8 cellular contexts compared by ENCODE assay signal in the genomic region with DNA sequence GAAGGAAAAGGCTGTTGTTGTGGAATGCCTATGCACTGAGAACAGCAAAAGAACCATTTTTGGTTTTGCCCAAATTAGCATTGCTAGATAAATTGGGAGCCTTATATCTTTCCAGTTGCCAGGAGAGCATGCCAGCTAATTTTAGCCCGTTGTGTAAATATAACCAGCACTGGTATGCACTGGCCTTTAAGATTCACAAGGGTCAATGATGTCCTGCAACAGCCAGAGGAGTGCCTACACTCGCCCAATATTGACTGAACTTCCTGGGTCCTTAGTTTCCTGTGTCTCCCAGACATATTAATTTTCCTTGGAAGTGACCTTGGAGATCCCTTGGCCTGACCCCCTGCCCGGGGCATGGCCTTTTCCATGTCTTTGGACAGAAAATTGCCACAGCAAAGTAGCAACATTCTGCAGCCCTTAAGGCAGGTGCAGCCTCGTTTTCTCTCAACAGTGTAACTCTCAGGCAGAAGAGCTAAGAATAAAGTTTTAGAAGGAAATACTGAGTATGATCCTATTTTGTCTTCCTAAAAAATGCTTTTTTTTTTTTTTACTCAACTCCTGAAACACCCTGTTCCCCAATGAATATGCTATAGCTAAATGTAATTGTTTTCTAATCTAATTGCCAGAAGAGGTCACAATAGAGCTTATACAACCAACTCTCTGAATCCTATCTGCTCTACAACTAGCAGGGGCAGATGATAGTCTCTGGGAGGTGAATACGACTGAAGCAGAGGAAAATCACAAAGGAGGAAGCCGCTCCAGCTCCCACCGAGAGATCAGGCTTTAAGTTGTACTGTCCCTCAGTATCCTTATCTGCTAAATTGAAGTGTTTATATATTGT.
A peak's percentile ranks its signal among the peaks of the same experiment; 100 is the strongest.
DNase-seq lines count a peak whose midpoint lies in the region; ATAC-seq, FAIRE-seq and TF ChIP-seq lines count a peak whose summit lies in the region.

No MANE protein-coding gene starts in this region.

- POLR2A ChIA-PET in A549 (lab: Yijun Ruan, JAX), result no interaction called here
- POLR2A ChIA-PET in T-cell (lab: Charles Lee), result interaction anchor here in 1 of 2 donors (0.6 kb wide), 1 partner anchor 163 kb away, joined by 4 read pairs; no protein-coding TSS in a partner anchor

- no peak overlapping the region for H3K4me3 ChIP-seq in A549
- H3K4me3 ChIP-seq in GM23338, result no peak overlapping the region
- peak overlapping the region; percentile 29 for H3K4me3 ChIP-seq in left ventricle myocardium inferior

- peaks cover under 1% of the 10 kb centered on the region; the same call in 1 of the 3 replicates for H3K36me3 Mint-ChIP-seq in GM23338 (ENCODE audit: low read depth)
- no peaks in the 10 kb centered on the region for H3K36me3 Mint-ChIP-seq in T-cell

- H3K27ac ChIP-seq in A549, result no peak overlapping the region
- no peak overlapping the region for H3K27ac ChIP-seq in GM23338 (ENCODE audit: low read depth)
- peak overlapping the region; percentile 86 for H3K27ac ChIP-seq in left ventricle myocardium inferior (replicated peaks)

- DNase-seq in A549 (ENCODE audit: low read depth in 1 of 2, low spot score in 1 of 2) (peak; percentile 19 to 23), GM23338 (ENCODE audit: low spot score) (peak; percentile 23), T-cell (peak in 1 of 34 experiments; percentile 2), left ventricle myocardium inferior (no peak), sciatic nerve (ENCODE audit: low spot score) (no peak), OCI-M2 (lab: John Stamatoyannopoulos, UW; ENCODE audit: unreplicated experiment) (no peak), NCI-H526 treated with DMSO at 0.1 percent for 48 hours (lab: John Stamatoyannopoulos, UW) (no peak)

- WGBS in A549 (ENCODE audit: missing lambda C conversion rate), result 24% methylated on average over 7 of the region's 7 CpGs

- no peaks in the 10 kb centered on the region for H3K9me2 ChIP-seq in GM23338 (ENCODE audit: insufficient read depth)

- H3K27me3 Mint-ChIP-seq in GM23338 (ENCODE audit: insufficient read depth, low read depth, poor library complexity), result no peaks in the 10 kb centered on the region
- no peaks in the 10 kb centered on the region for H3K27me3 Mint-ChIP-seq in T-cell

- TF ChIP-seq RAD21 in A549 (conservative IDR thresholded peaks at IDR 0.05 in 1 of 2, IDR thresholded peaks at IDR 0.05 in 1 of 2), result peak; percentile 39 to 47; a peak in 4 of 5 replicates

- CTCF ChIA-PET in A549 (lab: Yijun Ruan, JAX) (interaction anchor here (0.6 to 2.7 kb wide), 18 partner anchors 10 to 206 kb away, joined by 3 to 28 read pairs (median 3); no protein-coding TSS in a partner anchor), T-cell (lab: Charles Lee) (interaction anchor here (0.6 to 4.5 kb wide), 24 partner anchors 12 to 1236 kb away, joined by 3 to 81 read pairs (median 4); a partner anchor contains a TSS)

- TF ChIP-seq POLR2A in A549 (IDR thresholded peaks at IDR 0.05; ENCODE audit: low read length), result no peak

- H3K27me3 ChIP-seq in GM23338 (ENCODE audit: insufficient read depth), result no peaks in the 10 kb centered on the region
- H3K27me3 ChIP-seq in left ventricle myocardium inferior (ENCODE audit: low read depth), result no peaks in the 10 kb centered on the region

- H3K4me1 ChIP-seq in A549, result no peaks in the 10 kb centered on the region
- H3K4me1 ChIP-seq in GM23338 (ENCODE audit: insufficient read depth), result no peaks in the 10 kb centered on the region
- H3K4me1 ChIP-seq in left ventricle myocardium inferior, result peaks cover 21% of the 10 kb centered on the region

- intact Hi-C loops in left ventricle myocardium inferior (cut with micrococcal nuclease), result no loop called here
- intact Hi-C loops in sciatic nerve (cut with DNase I), result no loop called here

- H3K4me1 Mint-ChIP-seq in GM23338 (no peaks in the 10 kb centered on the region), T-cell (peaks cover 0 to 2% (median 0%) of the 10 kb centered on the region in 3 donors)

- H3K27ac Mint-ChIP-seq in GM23338 (no peak overlapping the region), T-cell (no peak overlapping the region)

- H3K9me3 Mint-ChIP-seq in GM23338, result peaks cover 16% of the 10 kb centered on the region
- peaks cover 0 to under 1% (median 0%) of the 10 kb centered on the region in 3 donors for H3K9me3 Mint-ChIP-seq in T-cell

- H3K9me3 ChIP-seq in A549, result no peaks in the 10 kb centered on the region
- H3K9me3 ChIP-seq in left ventricle myocardium inferior (replicated peaks), result peaks cover 5% of the 10 kb centered on the region

- H3F3A ChIP-seq in GM23338 (replicated peaks; ENCODE audit: low read depth), result no peaks in the 10 kb centered on the region

- H3K79me2 ChIP-seq in GM23338 (replicated peaks; ENCODE audit: insufficient read depth), result no peaks in the 10 kb centered on the region

- no peaks in the 10 kb centered on the region for H4K20me1 ChIP-seq in GM23338 (replicated peaks; ENCODE audit: insufficient read depth)

- no peak overlapping the region for H2AFZ ChIP-seq in GM23338

- no peak for FAIRE-seq in A549 (lab: Jason Lieb, UNC)

- no peaks in the 10 kb centered on the region for H3K36me3 ChIP-seq in GM23338 (ENCODE audit: insufficient read depth)
- no peaks in the 10 kb centered on the region for H3K36me3 ChIP-seq in left ventricle myocardium inferior

- H3K4me3 Mint-ChIP-seq in GM23338 (no peak overlapping the region), T-cell (no peak overlapping the region)

- TF ChIP-seq EP300 in A549 (IDR thresholded peaks at IDR 0.05), result no peak

- ATAC-seq in A549 (peak; percentile 54 to 81; a peak in 3 of 6 replicates), GM23338 (peak; percentile 64), T-cell (replicated peaks in 1 of 4) (peak; percentile 34 to 74 (median 63)), sciatic nerve (no peak), GM19455 (IDR thresholded peaks at IDR 0.05; ENCODE audit: unreplicated experiment) (no peak)

- H3K4me2 ChIP-seq in A549, result no peak overlapping the region
- H3K4me2 ChIP-seq in GM23338, result no peak overlapping the region

- peak; percentile 41 for TF ChIP-seq CTCF in A549 (IDR thresholded peaks at IDR 0.05)
- peak in 1 of 2 experiments; percentile 16; a peak in 1 of 4 replicates for TF ChIP-seq CTCF in GM23338 (conservative IDR thresholded peaks at IDR 0.05; ENCODE audit: low read depth in 2 of 2)
- peak; percentile 22 for TF ChIP-seq CTCF in left ventricle myocardium inferior (IDR thresholded peaks at IDR 0.05; ENCODE audit: borderline replicate concordance)

TF ChIP-seq in A549, 52 proteins besides CTCF, POLR2A, EP300 and RAD21:
- no peak for TF ChIP-seq MAZ (IDR thresholded peaks at IDR 0.05; ENCODE audit: borderline replicate concordance, low read depth, low read length)
- no peak for TF ChIP-seq JUNB (IDR thresholded peaks at IDR 0.05)
- TF ChIP-seq SMC3 (IDR thresholded peaks at IDR 0.05), result peak; percentile 55; the same call in 2 of the 3 replicates

TF ChIP-seq in GM23338, 12 proteins besides CTCF, POLR2A, EP300 and RAD21:
- TF ChIP-seq ZNF331 (CRISPR knock-in tag; IDR thresholded peaks at IDR 0.05; ENCODE audit: low read depth), result no peak
- no peak for TF ChIP-seq EZH2 (IDR thresholded peaks at IDR 0.05; ENCODE audit: low read depth, unreplicated experiment)
- TF ChIP-seq ZNF114 (CRISPR knock-in tag; IDR thresholded peaks at IDR 0.05), result no peak
- no peak for TF ChIP-seq JUNB (IDR thresholded peaks at IDR 0.05; ENCODE audit: unreplicated experiment)
- no peak for TF ChIP-seq NANOG (IDR thresholded peaks at IDR 0.05; ENCODE audit: borderline replicate concordance)
- TF ChIP-seq STAT1 (IDR thresholded peaks at IDR 0.05; ENCODE audit: unreplicated experiment), result no peak
- no peak for TF ChIP-seq POLR2AphosphoS5 (IDR thresholded peaks at IDR 0.05; ENCODE audit: low read depth)
- TF ChIP-seq, protein P1, sequence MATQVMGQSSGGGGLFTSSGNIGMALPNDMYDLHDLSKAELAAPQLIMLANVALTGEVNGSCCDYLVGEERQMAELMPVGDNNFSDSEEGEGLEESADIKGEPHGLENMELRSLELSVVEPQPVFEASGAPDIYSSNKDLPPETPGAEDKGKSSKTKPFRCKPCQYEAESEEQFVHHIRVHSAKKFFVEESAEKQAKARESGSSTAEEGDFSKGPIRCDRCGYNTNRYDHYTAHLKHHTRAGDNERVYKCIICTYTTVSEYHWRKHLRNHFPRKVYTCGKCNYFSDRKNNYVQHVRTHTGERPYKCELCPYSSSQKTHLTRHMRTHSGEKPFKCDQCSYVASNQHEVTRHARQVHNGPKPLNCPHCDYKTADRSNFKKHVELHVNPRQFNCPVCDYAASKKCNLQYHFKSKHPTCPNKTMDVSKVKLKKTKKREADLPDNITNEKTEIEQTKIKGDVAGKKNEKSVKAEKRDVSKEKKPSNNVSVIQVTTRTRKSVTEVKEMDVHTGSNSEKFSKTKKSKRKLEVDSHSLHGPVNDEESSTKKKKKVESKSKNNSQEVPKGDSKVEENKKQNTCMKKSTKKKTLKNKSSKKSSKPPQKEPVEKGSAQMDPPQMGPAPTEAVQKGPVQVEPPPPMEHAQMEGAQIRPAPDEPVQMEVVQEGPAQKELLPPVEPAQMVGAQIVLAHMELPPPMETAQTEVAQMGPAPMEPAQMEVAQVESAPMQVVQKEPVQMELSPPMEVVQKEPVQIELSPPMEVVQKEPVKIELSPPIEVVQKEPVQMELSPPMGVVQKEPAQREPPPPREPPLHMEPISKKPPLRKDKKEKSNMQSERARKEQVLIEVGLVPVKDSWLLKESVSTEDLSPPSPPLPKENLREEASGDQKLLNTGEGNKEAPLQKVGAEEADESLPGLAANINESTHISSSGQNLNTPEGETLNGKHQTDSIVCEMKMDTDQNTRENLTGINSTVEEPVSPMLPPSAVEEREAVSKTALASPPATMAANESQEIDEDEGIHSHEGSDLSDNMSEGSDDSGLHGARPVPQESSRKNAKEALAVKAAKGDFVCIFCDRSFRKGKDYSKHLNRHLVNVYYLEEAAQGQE (IDR thresholded peaks at IDR 0.05; ENCODE audit: unreplicated experiment), result no peak
- TF ChIP-seq, protein P2, sequence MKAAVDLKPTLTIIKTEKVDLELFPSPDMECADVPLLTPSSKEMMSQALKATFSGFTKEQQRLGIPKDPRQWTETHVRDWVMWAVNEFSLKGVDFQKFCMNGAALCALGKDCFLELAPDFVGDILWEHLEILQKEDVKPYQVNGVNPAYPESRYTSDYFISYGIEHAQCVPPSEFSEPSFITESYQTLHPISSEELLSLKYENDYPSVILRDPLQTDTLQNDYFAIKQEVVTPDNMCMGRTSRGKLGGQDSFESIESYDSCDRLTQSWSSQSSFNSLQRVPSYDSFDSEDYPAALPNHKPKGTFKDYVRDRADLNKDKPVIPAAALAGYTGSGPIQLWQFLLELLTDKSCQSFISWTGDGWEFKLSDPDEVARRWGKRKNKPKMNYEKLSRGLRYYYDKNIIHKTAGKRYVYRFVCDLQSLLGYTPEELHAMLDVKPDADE (IDR thresholded peaks at IDR 0.05), result no peak
TF ChIP-seq in GM23338: peak in this region for 0.

Comparison
In these comparisons a context has a peak if more than half of its experiments do, and no peak if none do; other contexts are left out.
1. ATAC-seq: peak in A549 (2 of 2), GM23338 (single experiment) and T-cell (4 of 4); none in sciatic nerve (single experiment) and GM19455 (single experiment).
2. DNase-seq: peak in A549 (2 of 2) and GM23338 (single experiment); none in left ventricle myocardium inferior (single experiment), sciatic nerve (single experiment), OCI-M2 (single experiment) and NCI-H526 treated with DMSO at 0.1 percent for 48 hours (single experiment).